2 cellular contexts compared by ENCODE assay signal in the genomic region with DNA sequence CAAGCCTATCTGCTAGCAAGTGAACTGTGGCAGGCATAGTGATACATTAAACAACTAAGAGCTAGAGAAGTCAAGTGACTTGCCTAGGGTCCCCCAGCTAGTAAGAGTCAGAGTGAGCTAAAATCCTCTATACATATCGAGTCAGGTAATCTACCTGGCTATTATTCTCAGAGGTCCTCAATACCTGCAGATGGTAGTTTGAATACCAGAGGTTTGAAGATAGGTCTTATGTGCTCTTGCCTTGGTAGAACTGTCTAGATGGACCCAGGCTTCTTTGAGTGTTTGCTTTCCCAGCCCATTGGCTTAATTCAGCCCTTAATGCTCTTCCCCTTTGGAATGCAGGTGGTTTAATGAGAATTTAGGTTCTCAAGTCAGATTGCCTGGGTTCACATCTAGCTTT.
TF ChIP-seq lines count a peak whose summit lies in the region.

No MANE protein-coding gene starts in this region.

TF ChIP-seq in SK-N-SH, 30 proteins besides CTCF, POLR2A, EP300 and RAD21 (continued from another document):
- TF ChIP-seq GABPA (IDR thresholded peaks at IDR 0.05; ENCODE audit: low read depth) (no peak), POLR2AphosphoS5 (IDR thresholded peaks at IDR 0.05; ENCODE audit: low read depth, low read length) (no peak), PBX3 (IDR thresholded peaks at IDR 0.05) (no peak), JUND (IDR thresholded peaks at IDR 0.05) (no peak), SIN3A (IDR thresholded peaks at IDR 0.05; ENCODE audit: borderline replicate concordance, low read depth, low read length) (no peak), FOXJ3 (CRISPR knock-in tag; IDR thresholded peaks at IDR 0.05) (no peak), FOXM1 (IDR thresholded peaks at IDR 0.05; ENCODE audit: low read depth) (no peak), GATA2 (CRISPR knock-in tag; IDR thresholded peaks at IDR 0.05) (no peak), ELF1 (IDR thresholded peaks at IDR 0.05) (no peak), RXRA (IDR thresholded peaks at IDR 0.05; ENCODE audit: borderline replicate concordance, low read depth) (no peak), FOSL2 (IDR thresholded peaks at IDR 0.05; ENCODE audit: borderline replicate concordance, low read depth) (no peak), SMC3 (IDR thresholded peaks at IDR 0.05; ENCODE audit: low read depth, low read length) (no peak), TAF1 (IDR thresholded peaks at IDR 0.05; ENCODE audit: borderline replicate concordance, low read depth, low read length) (no peak), RCOR1 (IDR thresholded peaks at IDR 0.05; ENCODE audit: low read length) (no peak)
- TF ChIP-seq, protein P1, sequence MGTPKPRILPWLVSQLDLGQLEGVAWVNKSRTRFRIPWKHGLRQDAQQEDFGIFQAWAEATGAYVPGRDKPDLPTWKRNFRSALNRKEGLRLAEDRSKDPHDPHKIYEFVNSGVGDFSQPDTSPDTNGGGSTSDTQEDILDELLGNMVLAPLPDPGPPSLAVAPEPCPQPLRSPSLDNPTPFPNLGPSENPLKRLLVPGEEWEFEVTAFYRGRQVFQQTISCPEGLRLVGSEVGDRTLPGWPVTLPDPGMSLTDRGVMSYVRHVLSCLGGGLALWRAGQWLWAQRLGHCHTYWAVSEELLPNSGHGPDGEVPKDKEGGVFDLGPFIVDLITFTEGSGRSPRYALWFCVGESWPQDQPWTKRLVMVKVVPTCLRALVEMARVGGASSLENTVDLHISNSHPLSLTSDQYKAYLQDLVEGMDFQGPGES (IDR thresholded peaks at IDR 0.05; ENCODE audit: low read depth, low read length): no peak
- TF ChIP-seq, protein P2, sequence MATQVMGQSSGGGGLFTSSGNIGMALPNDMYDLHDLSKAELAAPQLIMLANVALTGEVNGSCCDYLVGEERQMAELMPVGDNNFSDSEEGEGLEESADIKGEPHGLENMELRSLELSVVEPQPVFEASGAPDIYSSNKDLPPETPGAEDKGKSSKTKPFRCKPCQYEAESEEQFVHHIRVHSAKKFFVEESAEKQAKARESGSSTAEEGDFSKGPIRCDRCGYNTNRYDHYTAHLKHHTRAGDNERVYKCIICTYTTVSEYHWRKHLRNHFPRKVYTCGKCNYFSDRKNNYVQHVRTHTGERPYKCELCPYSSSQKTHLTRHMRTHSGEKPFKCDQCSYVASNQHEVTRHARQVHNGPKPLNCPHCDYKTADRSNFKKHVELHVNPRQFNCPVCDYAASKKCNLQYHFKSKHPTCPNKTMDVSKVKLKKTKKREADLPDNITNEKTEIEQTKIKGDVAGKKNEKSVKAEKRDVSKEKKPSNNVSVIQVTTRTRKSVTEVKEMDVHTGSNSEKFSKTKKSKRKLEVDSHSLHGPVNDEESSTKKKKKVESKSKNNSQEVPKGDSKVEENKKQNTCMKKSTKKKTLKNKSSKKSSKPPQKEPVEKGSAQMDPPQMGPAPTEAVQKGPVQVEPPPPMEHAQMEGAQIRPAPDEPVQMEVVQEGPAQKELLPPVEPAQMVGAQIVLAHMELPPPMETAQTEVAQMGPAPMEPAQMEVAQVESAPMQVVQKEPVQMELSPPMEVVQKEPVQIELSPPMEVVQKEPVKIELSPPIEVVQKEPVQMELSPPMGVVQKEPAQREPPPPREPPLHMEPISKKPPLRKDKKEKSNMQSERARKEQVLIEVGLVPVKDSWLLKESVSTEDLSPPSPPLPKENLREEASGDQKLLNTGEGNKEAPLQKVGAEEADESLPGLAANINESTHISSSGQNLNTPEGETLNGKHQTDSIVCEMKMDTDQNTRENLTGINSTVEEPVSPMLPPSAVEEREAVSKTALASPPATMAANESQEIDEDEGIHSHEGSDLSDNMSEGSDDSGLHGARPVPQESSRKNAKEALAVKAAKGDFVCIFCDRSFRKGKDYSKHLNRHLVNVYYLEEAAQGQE (IDR thresholded peaks at IDR 0.05; ENCODE audit: low read depth, low read length): no peak

TF ChIP-seq in SK-N-SH treated with all-trans-retinoic acid at 6 μM for 48 hours, 23 proteins besides CTCF, POLR2A, EP300 and RAD21 (continued from another document):
- no peak for TF ChIP-seq TSHZ2 (CRISPR knock-in tag; IDR thresholded peaks at IDR 0.05)
- no peak for TF ChIP-seq TOX (CRISPR knock-in tag; IDR thresholded peaks at IDR 0.05; ENCODE audit: borderline replicate concordance)
- TF ChIP-seq PPARA (CRISPR knock-in tag; IDR thresholded peaks at IDR 0.05; ENCODE audit: borderline replicate concordance): no peak
- TF ChIP-seq ZNF8 (CRISPR knock-in tag; IDR thresholded peaks at IDR 0.05): no peak
- no peak for TF ChIP-seq CREB5 (CRISPR knock-in tag; IDR thresholded peaks at IDR 0.05; ENCODE audit: low read depth)
- no peak for TF ChIP-seq TCF4 (CRISPR knock-in tag; IDR thresholded peaks at IDR 0.05; ENCODE audit: borderline replicate concordance)
- TF ChIP-seq ISL1 (CRISPR knock-in tag; IDR thresholded peaks at IDR 0.05): no peak
- no peak for TF ChIP-seq ESRRG (CRISPR knock-in tag; IDR thresholded peaks at IDR 0.05)
- TF ChIP-seq, protein P3, sequence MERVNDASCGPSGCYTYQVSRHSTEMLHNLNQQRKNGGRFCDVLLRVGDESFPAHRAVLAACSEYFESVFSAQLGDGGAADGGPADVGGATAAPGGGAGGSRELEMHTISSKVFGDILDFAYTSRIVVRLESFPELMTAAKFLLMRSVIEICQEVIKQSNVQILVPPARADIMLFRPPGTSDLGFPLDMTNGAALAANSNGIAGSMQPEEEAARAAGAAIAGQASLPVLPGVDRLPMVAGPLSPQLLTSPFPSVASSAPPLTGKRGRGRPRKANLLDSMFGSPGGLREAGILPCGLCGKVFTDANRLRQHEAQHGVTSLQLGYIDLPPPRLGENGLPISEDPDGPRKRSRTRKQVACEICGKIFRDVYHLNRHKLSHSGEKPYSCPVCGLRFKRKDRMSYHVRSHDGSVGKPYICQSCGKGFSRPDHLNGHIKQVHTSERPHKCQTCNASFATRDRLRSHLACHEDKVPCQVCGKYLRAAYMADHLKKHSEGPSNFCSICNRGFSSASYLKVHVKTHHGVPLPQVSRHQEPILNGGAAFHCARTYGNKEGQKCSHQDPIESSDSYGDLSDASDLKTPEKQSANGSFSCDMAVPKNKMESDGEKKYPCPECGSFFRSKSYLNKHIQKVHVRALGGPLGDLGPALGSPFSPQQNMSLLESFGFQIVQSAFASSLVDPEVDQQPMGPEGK (CRISPR knock-in tag; IDR thresholded peaks at IDR 0.05; ENCODE audit: borderline replicate concordance): no peak
- no peak for TF ChIP-seq RARB (CRISPR knock-in tag; IDR thresholded peaks at IDR 0.05)
- no peak for TF ChIP-seq SNAI2 (CRISPR knock-in tag; IDR thresholded peaks at IDR 0.05)
- TF ChIP-seq, protein P4, sequence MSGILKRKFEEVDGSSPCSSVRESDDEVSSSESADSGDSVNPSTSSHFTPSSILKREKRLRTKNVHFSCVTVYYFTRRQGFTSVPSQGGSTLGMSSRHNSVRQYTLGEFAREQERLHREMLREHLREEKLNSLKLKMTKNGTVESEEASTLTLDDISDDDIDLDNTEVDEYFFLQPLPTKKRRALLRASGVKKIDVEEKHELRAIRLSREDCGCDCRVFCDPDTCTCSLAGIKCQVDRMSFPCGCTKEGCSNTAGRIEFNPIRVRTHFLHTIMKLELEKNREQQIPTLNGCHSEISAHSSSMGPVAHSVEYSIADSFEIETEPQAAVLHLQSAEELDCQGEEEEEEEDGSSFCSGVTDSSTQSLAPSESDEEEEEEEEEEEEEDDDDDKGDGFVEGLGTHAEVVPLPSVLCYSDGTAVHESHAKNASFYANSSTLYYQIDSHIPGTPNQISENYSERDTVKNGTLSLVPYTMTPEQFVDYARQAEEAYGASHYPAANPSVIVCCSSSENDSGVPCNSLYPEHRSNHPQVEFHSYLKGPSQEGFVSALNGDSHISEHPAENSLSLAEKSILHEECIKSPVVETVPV (CRISPR knock-in tag; IDR thresholded peaks at IDR 0.05): no peak
- no peak for TF ChIP-seq ZFP30 (CRISPR knock-in tag; IDR thresholded peaks at IDR 0.05)
